16 cellular contexts compared by ENCODE assay signal in the genomic region with DNA sequence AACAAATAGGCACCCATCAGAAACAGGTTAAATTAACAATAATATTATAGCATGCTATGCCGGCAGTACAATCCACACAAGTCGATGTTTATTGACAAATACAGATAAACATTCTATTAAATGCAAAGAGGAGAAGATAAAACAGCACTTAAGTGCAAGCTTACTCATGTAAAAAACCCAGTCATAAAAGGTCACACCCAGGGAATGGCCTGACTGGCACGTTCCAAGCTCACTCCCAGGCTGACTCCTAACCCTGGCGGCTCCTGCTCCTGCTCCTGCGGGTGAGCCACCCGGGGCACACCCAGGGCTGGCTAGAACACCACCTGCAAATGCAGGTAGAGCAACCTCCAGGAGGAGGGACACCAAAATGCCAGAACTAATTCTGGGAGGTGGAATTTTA.
DNase-seq lines count a peak whose midpoint lies in the region; ATAC-seq and TF ChIP-seq lines count a peak whose summit lies in the region.
"Had no signal": no experiment of that assay in that cellular context is flagged by ENCODE, and none has a peak within 500 bp of the region (broad histone marks: within the 10 kb centered on the region; RNA-seq: fewer than 3 reads in every experiment).

No MANE protein-coding gene starts in this region.

- H3K36me3 ChIP-seq in CD4-positive, alpha-beta memory T cell (ENCODE audit: insufficient read depth, low read length), result peaks cover 28% of the 10 kb centered on the region
- H3K36me3 ChIP-seq in KMS-11 (ENCODE audit: insufficient read depth), result no peaks in the 10 kb centered on the region; the same call in 1 of the 2 replicates
- peaks cover 0 to 50% (median 0%) of the 10 kb centered on the region in 3 experiments for H3K36me3 ChIP-seq in naive thymus-derived CD4-positive, alpha-beta T cell (ENCODE audit: control insufficient read depth in 2 of 3, insufficient read depth in 3 of 3, low read length in 3 of 3)

- H3K27ac Mint-ChIP-seq in CD4-positive, alpha-beta memory T cell, result peak overlapping the region; percentile 25 to 90 (median 75)
- peak overlapping the region; percentile 100 for H3K27ac Mint-ChIP-seq in activated naive CD8-positive, alpha-beta T cell treated with anti-CD3 and anti-CD28 coated beads, Interleukin-2, amount 50 U/mL, for 24 hours
- peak overlapping the region; percentile 62 to 95 (median 87) for H3K27ac Mint-ChIP-seq in naive thymus-derived CD4-positive, alpha-beta T cell

- TF ChIP-seq CTCF in KMS-11 (conservative IDR thresholded peaks at IDR 0.05; ENCODE audit: low read depth, low read length), result no peak

- peaks cover 5 to 50% of the 10 kb centered on the region in 2 donors for H3K36me3 Mint-ChIP-seq in CD4-positive, alpha-beta memory T cell
- peaks cover 39% of the 10 kb centered on the region for H3K36me3 Mint-ChIP-seq in activated naive CD8-positive, alpha-beta T cell treated with anti-CD3 and anti-CD28 coated beads, Interleukin-2, amount 50 U/mL, for 24 hours (ENCODE audit: low read depth)
- peaks cover 0 to 17% (median 5%) of the 10 kb centered on the region in 5 donors for H3K36me3 Mint-ChIP-seq in naive thymus-derived CD4-positive, alpha-beta T cell

- no peak overlapping the region for H3K27ac ChIP-seq in CD4-positive, alpha-beta memory T cell (ENCODE audit: low read depth, low read length)
- H3K27ac ChIP-seq in KMS-11, result peak overlapping the region; percentile 93; the same call in 1 of the 2 replicates
- H3K27ac ChIP-seq in naive thymus-derived CD4-positive, alpha-beta T cell (ENCODE audit: low read depth, low read length), result peak overlapping the region; percentile 40
- H3K27ac ChIP-seq: BLaER1 treated with 17β-estradiol and CSF1 and Interleukin-3, amounts not matched to agents 10 nM and 100 nM; psoas muscle had no signal

- H4K20me1 ChIP-seq in KMS-11 (ENCODE audit: insufficient read depth), result no peaks in the 10 kb centered on the region

- intact Hi-C loops in CD4-positive, alpha-beta memory T cell (cut with micrococcal nuclease), result no loop called here
- intact Hi-C loops in naive thymus-derived CD4-positive, alpha-beta T cell (cut with micrococcal nuclease), result no loop called here

- H3K4me3 Mint-ChIP-seq in CD4-positive, alpha-beta memory T cell, result peak overlapping the region in 1 of 8 donors; percentile 40
- no peak overlapping the region for H3K4me3 Mint-ChIP-seq in activated naive CD8-positive, alpha-beta T cell treated with anti-CD3 and anti-CD28 coated beads, Interleukin-2, amount 50 U/mL, for 24 hours
- H3K4me3 Mint-ChIP-seq in naive thymus-derived CD4-positive, alpha-beta T cell, result peak overlapping the region in 4 of 10 donors; percentile 5 to 45 (median 26)

- ATAC-seq in activated naive CD8-positive, alpha-beta T cell treated with anti-CD3 and anti-CD28 coated beads, Interleukin-2, amount 50 U/mL, for 24 hours, result no peak
- no peak for ATAC-seq in naive thymus-derived CD4-positive, alpha-beta T cell
- ATAC-seq in GM21737 (IDR thresholded peaks at IDR 0.05; ENCODE audit: unreplicated experiment), result no peak
- ATAC-seq: psoas muscle had no signal

- H3K4me1 ChIP-seq in CD4-positive, alpha-beta memory T cell (ENCODE audit: insufficient read depth, low read length), result peaks cover 100% of the 10 kb centered on the region
- peaks cover 100% of the 10 kb centered on the region for H3K4me1 ChIP-seq in KMS-11 (ENCODE audit: low read depth, poor library complexity, severe bottlenecking)
- peaks cover 76 to 82% of the 10 kb centered on the region in 2 donors for H3K4me1 ChIP-seq in naive thymus-derived CD4-positive, alpha-beta T cell (ENCODE audit: control insufficient read depth in 2 of 2, insufficient read depth in 2 of 2, low read length in 2 of 2)

- CTCF ChIA-PET in CD4-positive, alpha-beta memory T cell (lab: Charles Lee; ENCODE audit: partially characterized antibody), result interaction anchor here (0.7 to 13.8 kb wide), 6 partner anchors 11 to 119 kb away, joined by 3 to 166 read pairs (median 4); no protein-coding TSS in a partner anchor
- CTCF ChIA-PET in naive thymus-derived CD4-positive, alpha-beta T cell (lab: Charles Lee), result interaction anchor here (0.6 to 6.8 kb wide), 6 partner anchors 13 to 121 kb away, joined by 3 to 74 read pairs (median 8); no protein-coding TSS in a partner anchor

- H3K9ac ChIP-seq in KMS-11, result no peak overlapping the region

- peaks cover 79% of the 10 kb centered on the region for H3K79me2 ChIP-seq in KMS-11 (ENCODE audit: insufficient read depth, low read depth)

- no peak overlapping the region for H3K4me3 ChIP-seq in CD4-positive, alpha-beta memory T cell (ENCODE audit: low read length in 2 of 2)
- no peak overlapping the region for H3K4me3 ChIP-seq in KMS-11 (IDR thresholded peaks at IDR 0.05; ENCODE audit: insufficient read depth, low read depth, low read length)
- H3K4me3 ChIP-seq in naive thymus-derived CD4-positive, alpha-beta T cell (ENCODE audit: low read length), result no peak overlapping the region
- H3K4me3 ChIP-seq: BLaER1 treated with 17β-estradiol and CSF1 and Interleukin-3, amounts not matched to agents 10 nM and 100 nM; psoas muscle had no signal

- POLR2A ChIA-PET in CD4-positive, alpha-beta memory T cell (lab: Charles Lee; ENCODE audit: partially characterized antibody), result interaction anchor here (1.0 to 2.5 kb wide), 8 partner anchors 12 to 313 kb away, joined by 3 to 10 read pairs (median 4); no protein-coding TSS in a partner anchor
- POLR2A ChIA-PET in naive thymus-derived CD4-positive, alpha-beta T cell (lab: Charles Lee), result interaction anchor here (0.7 to 3.4 kb wide), 4 partner anchors 10 to 118 kb away, joined by 3 to 31 read pairs (median 6); no protein-coding TSS in a partner anchor

- peaks cover 63 to 100% (median 84%) of the 10 kb centered on the region in 4 donors for H3K4me1 Mint-ChIP-seq in CD4-positive, alpha-beta memory T cell
- peaks cover 95% of the 10 kb centered on the region for H3K4me1 Mint-ChIP-seq in activated naive CD8-positive, alpha-beta T cell treated with anti-CD3 and anti-CD28 coated beads, Interleukin-2, amount 50 U/mL, for 24 hours
- H3K4me1 Mint-ChIP-seq in naive thymus-derived CD4-positive, alpha-beta T cell, result peaks cover 67 to 100% (median 95%) of the 10 kb centered on the region in 7 donors

- H2AFZ ChIP-seq in KMS-11 (ENCODE audit: low read depth), result no peak overlapping the region

- no peaks in the 10 kb centered on the region for H3K9me3 ChIP-seq in CD4-positive, alpha-beta memory T cell (ENCODE audit: control insufficient read depth in 1 of 2, low read length in 2 of 2)
- no peaks in the 10 kb centered on the region for H3K9me3 ChIP-seq in naive thymus-derived CD4-positive, alpha-beta T cell (ENCODE audit: control insufficient read depth in 2 of 3, low read length in 3 of 3)
- H3K9me3 ChIP-seq: BLaER1 treated with 17β-estradiol and CSF1 and Interleukin-3, amounts not matched to agents 10 nM and 100 nM; psoas muscle had no signal

- DNase-seq in CD4-positive, alpha-beta memory T cell, result no peak
- no peak for DNase-seq in activated naive CD8-positive, alpha-beta T cell treated with anti-CD3 and anti-CD28 coated beads, Interleukin-2, amount 50 U/mL, for 24 hours
- DNase-seq in naive thymus-derived CD4-positive, alpha-beta T cell, result no peak
- DNase-seq in SHP77 treated with DMSO at 0.1 percent for 48 hours (lab: John Stamatoyannopoulos, UW), result no peak
- DNase-seq in SIG-M5 treated with dmso at 0.1 percent for 504 hours (lab: John Stamatoyannopoulos, UW; ENCODE audit: unreplicated experiment), result no peak
- DNase-seq: activated CD8-positive, alpha-beta memory T cell treated with anti-CD3 and anti-CD28 coated beads, Interleukin-2, amount 50 U/mL, for 48 hours; foreskin fibroblast; KG1; NCI-H187 treated with DMSO at 0.1 percent for 48 hours; NCI-H82; SIG-M5; stimulated activated CD8-positive, alpha-beta memory T cell treated with anti-CD3 and anti-CD28 coated beads, Interleukin-4, amount 100 ng/mL, for 48 hours had no signal

- H3K4me2 ChIP-seq in KMS-11, result peak overlapping the region; percentile 99

- H3K27me3 ChIP-seq in CD4-positive, alpha-beta memory T cell (ENCODE audit: insufficient read depth, low read length), result no peaks in the 10 kb centered on the region
- no peaks in the 10 kb centered on the region for H3K27me3 ChIP-seq in KMS-11 (ENCODE audit: insufficient read depth, low read depth)
- no peaks in the 10 kb centered on the region for H3K27me3 ChIP-seq in naive thymus-derived CD4-positive, alpha-beta T cell (ENCODE audit: control insufficient read depth in 2 of 2, insufficient read depth in 2 of 2, low read length in 2 of 2)
- H3K27me3 ChIP-seq: BLaER1 treated with 17β-estradiol and CSF1 and Interleukin-3, amounts not matched to agents 10 nM and 100 nM had no signal

- peaks cover 0 to 6% (median 0%) of the 10 kb centered on the region in 8 donors for H3K9me3 Mint-ChIP-seq in CD4-positive, alpha-beta memory T cell
- H3K9me3 Mint-ChIP-seq in activated naive CD8-positive, alpha-beta T cell treated with anti-CD3 and anti-CD28 coated beads, Interleukin-2, amount 50 U/mL, for 24 hours, result no peaks in the 10 kb centered on the region
- no peaks in the 10 kb centered on the region for H3K9me3 Mint-ChIP-seq in naive thymus-derived CD4-positive, alpha-beta T cell

- H3K27me3 Mint-ChIP-seq in CD4-positive, alpha-beta memory T cell, result no peaks in the 10 kb centered on the region
- no peaks in the 10 kb centered on the region for H3K27me3 Mint-ChIP-seq in activated naive CD8-positive, alpha-beta T cell treated with anti-CD3 and anti-CD28 coated beads, Interleukin-2, amount 50 U/mL, for 24 hours
- no peaks in the 10 kb centered on the region for H3K27me3 Mint-ChIP-seq in naive thymus-derived CD4-positive, alpha-beta T cell
